Comparison of ENCODE assay signal across 8 cellular contexts in genomic region chr11:69013009-69013951, GRCh38. TPM values are rescaled to one million over a fixed set of nuclear protein-coding genes. Genes with fewer than 3 reads are reported as not detected.
DNase-seq lines count a peak whose midpoint lies in the region; ATAC-seq and TF ChIP-seq lines count a peak whose summit lies in the region.

Gene MRGPRF, minus strand, starts transcription at chr11:69013246. Its CDS starts 3,345 bp downstream, at chr11:69009901.

- peak; percentile 26 for DNase-seq in stimulated activated CD4-positive, alpha-beta T cell treated with anti-CD3 and anti-CD28 coated beads, Interleukin-15, amount 100 ng/mL, for 24 hours
- no peak for DNase-seq in stimulated activated CD4-positive, alpha-beta T cell treated with anti-CD3 and anti-CD28 coated beads, Interleukin-4, amount 100 ng/mL, for 24 hours
- peak; percentile 15 for DNase-seq in dermis blood vessel endothelial cell
- peak; percentile 26 for DNase-seq in medulla oblongata (ENCODE audit: extremely low spot score)
- peak; percentile 98 to 99 for DNase-seq in uterus
- DNase-seq in DMS79 treated with DMSO at 0.1 percent for 48 hours (lab: John Stamatoyannopoulos, UW), result no peak

- H3K27ac ChIP-seq in uterus, result peak within 1 kb of the TSS; percentile 97 to 99

- TF ChIP-seq POLR2A in uterus (IDR thresholded peaks at IDR 0.05), result peak; percentile 73 to 81

- peak within 1 kb of the TSS; percentile 61 to 83 for H3K4me3 ChIP-seq in uterus

- H3K27me3 ChIP-seq in uterus, result no peaks in the 10 kb centered on the region

- H3K36me3 ChIP-seq in uterus, result no peaks in the 10 kb centered on the region

- intact Hi-C loops in uterus (cut with DNase I; ENCODE audit: low total_unique reads), result loop anchor here (10.0 kb wide), 1 partner anchor 62 kb away; no protein-coding TSS in a partner anchor

- peaks cover 7 to 8% of the 10 kb centered on the region in 2 donors for H3K4me1 ChIP-seq in uterus

- no peaks in the 10 kb centered on the region for H3K9me3 ChIP-seq in uterus

- ATAC-seq in HG03521 (IDR thresholded peaks at IDR 0.05; ENCODE audit: unreplicated experiment) (no peak), GM21723 (IDR thresholded peaks at IDR 0.05; ENCODE audit: unreplicated experiment) (no peak)

- TF ChIP-seq CTCF in uterus (IDR thresholded peaks at IDR 0.05), result peak; percentile 54 to 80 (median 64)

RNA-seq across cellular contexts. Expression of gene MRGPRF, which starts in this region (rescaled TPM):
- total RNA-seq in dermis blood vessel endothelial cell (0.05 and 0.17 TPM in 2 replicates), uterus (100 to 1,000 TPM in 1 of 4 donors, 10 to 100 TPM in 3; 52.6 to 173 (median 75.0) TPM)

Comparison
In these comparisons a context has a peak if more than half of its experiments do, and no peak if none do; other contexts are left out.
1. RNA of gene MRGPRF (total RNA-seq): 52.6 to 173 TPM in uterus; 0.05 to 0.17 TPM in dermis blood vessel endothelial cell; every median in the first group is over 10 times any median in the second.
2. DNase-seq: peak in stimulated activated CD4-positive, alpha-beta T cell treated with anti-CD3 and anti-CD28 coated beads, Interleukin-15, amount 100 ng/mL, for 24 hours (single experiment), medulla oblongata (single experiment) and uterus (2 of 2); none in stimulated activated CD4-positive, alpha-beta T cell treated with anti-CD3 and anti-CD28 coated beads, Interleukin-4, amount 100 ng/mL, for 24 hours (single experiment) and DMS79 treated with DMSO at 0.1 percent for 48 hours (single experiment).
3. Peak in DNase-seq in dermis blood vessel endothelial cell; RNA of the gene not detected or under 1 TPM.